ENCODE assay signal across 14 cellular contexts in genomic region chr15:81337713-81338157, GRCh38. TPM values are rescaled to one million over a fixed set of nuclear protein-coding genes. Genes with fewer than 3 reads are reported as not detected.
A peak's percentile ranks its signal among the peaks of the same experiment; 100 is the strongest.
DNase-seq lines count a peak whose midpoint lies in the region; ATAC-seq, FAIRE-seq and TF ChIP-seq lines count a peak whose summit lies in the region.
"Had no signal": no experiment of that assay in that cellular context is flagged by ENCODE, and none has a peak within 500 bp of the region (broad histone marks: within the 10 kb centered on the region; RNA-seq: fewer than 3 reads in every experiment).

No MANE protein-coding gene starts in this region.

- H3K9me3 ChIP-seq in HCT116 (ENCODE audit: control insufficient read depth in 1 of 2, insufficient read depth in 1 of 2, low read depth in 1 of 2, low read length in 2 of 2) (no peaks in the 10 kb centered on the region), astrocyte (ENCODE audit: insufficient read depth, low read depth, low read length) (no peaks in the 10 kb centered on the region), left ventricle myocardium inferior (replicated peaks) (no peaks in the 10 kb centered on the region), subcutaneous abdominal adipose tissue (ENCODE audit: control insufficient read depth in 5 of 5, low read length in 5 of 5) (no peaks in the 10 kb centered on the region)
- no peaks in the 10 kb centered on the region for H3K9me3 ChIP-seq in CD8-positive, alpha-beta memory T cell (ENCODE audit: low read length)
- H3K9me3 ChIP-seq: Peyer's patch had no signal

- RAD21 ChIA-PET in HCT116 (lab: Charles Lee; ENCODE audit: low non-redundant PET in 1 of 2, low total read pairs in 2 of 2, uncharacterized antibody in 2 of 2, unreplicated experiment in 2 of 2), result no interaction called here

- H3K36me3 ChIP-seq in HCT116 (ENCODE audit: control insufficient read depth in 1 of 2, insufficient read depth in 2 of 2, low read length in 2 of 2), result no peaks in the 10 kb centered on the region
- H3K36me3 ChIP-seq in astrocyte (ENCODE audit: insufficient read depth, low read length), result no peaks in the 10 kb centered on the region
- no peaks in the 10 kb centered on the region for H3K36me3 ChIP-seq in left ventricle myocardium inferior
- H3K36me3 ChIP-seq in subcutaneous abdominal adipose tissue (ENCODE audit: control insufficient read depth in 5 of 5, insufficient read depth in 5 of 5, low read length in 5 of 5), result no peaks in the 10 kb centered on the region
- H3K36me3 ChIP-seq in CD8-positive, alpha-beta memory T cell (ENCODE audit: insufficient read depth, low read length), result no peaks in the 10 kb centered on the region
- H3K36me3 ChIP-seq: Peyer's patch had no signal

- H3K9me2 ChIP-seq in HCT116 (ENCODE audit: insufficient read depth), result no peaks in the 10 kb centered on the region

- H4K20me1 ChIP-seq in HCT116 (ENCODE audit: insufficient read depth), result no peaks in the 10 kb centered on the region
- H4K20me1 ChIP-seq in astrocyte (ENCODE audit: insufficient read depth, low read length), result no peaks in the 10 kb centered on the region

- no peak overlapping the region for H3K4me3 ChIP-seq in HCT116 (replicated peaks in 1 of 2; ENCODE audit: low read depth in 1 of 2, low read length in 2 of 2)
- no peak overlapping the region for H3K4me3 ChIP-seq in astrocyte (ENCODE audit: insufficient read depth, low read depth, low read length)
- no peak overlapping the region for H3K4me3 ChIP-seq in left ventricle myocardium inferior
- H3K4me3 ChIP-seq in subcutaneous abdominal adipose tissue (ENCODE audit: low read depth in 1 of 5, low read length in 5 of 5), result peak overlapping the region in 3 of 5 donors; percentile 4 to 13 (median 11)
- no peak overlapping the region for H3K4me3 ChIP-seq in CD8-positive, alpha-beta memory T cell (ENCODE audit: low read length)
- H3K4me3 ChIP-seq: dorsolateral prefrontal cortex, Peyer's patch had no signal

- H3K4me1 ChIP-seq in HCT116 (ENCODE audit: control insufficient read depth in 1 of 2, insufficient read depth in 2 of 2, low read length in 2 of 2) (peaks cover 15 to 16% of the 10 kb centered on the region in 2 experiments), astrocyte (ENCODE audit: insufficient read depth, low read length) (peaks cover 9% of the 10 kb centered on the region), left ventricle myocardium inferior (peaks cover 25% of the 10 kb centered on the region), subcutaneous abdominal adipose tissue (ENCODE audit: control insufficient read depth in 5 of 5, insufficient read depth in 5 of 5, low read length in 5 of 5) (peaks cover 7 to 26% (median 21%) of the 10 kb centered on the region in 5 donors)
- H3K4me1 ChIP-seq in CD8-positive, alpha-beta memory T cell (ENCODE audit: insufficient read depth, low read length), result no peaks in the 10 kb centered on the region

- peaks cover 10% of the 10 kb centered on the region for H3K4me1 Mint-ChIP-seq in astrocyte (ENCODE audit: low read depth, unreplicated experiment)
- no peaks in the 10 kb centered on the region for H3K4me1 Mint-ChIP-seq in WTC11
- H3K4me1 Mint-ChIP-seq in CD8-positive, alpha-beta memory T cell, result peaks cover 0 to 5% (median 5%) of the 10 kb centered on the region in 3 donors

- no TSS peak for BruUV-seq in HCT116 (replicated peaks; lab: Mats Ljungman, UMichigan)

- no peak overlapping the region for H3K9ac ChIP-seq in HCT116 (ENCODE audit: low read length)
- H3K9ac ChIP-seq in astrocyte (ENCODE audit: low read length), result no peak overlapping the region
- no peak overlapping the region for H3K9ac ChIP-seq in subcutaneous abdominal adipose tissue (ENCODE audit: low read length in 5 of 5)

- no peak for TF ChIP-seq RAD21 in HCT116 (IDR thresholded peaks at IDR 0.05; ENCODE audit: low read depth)

- no peak for DNase-seq in HCT116 (ENCODE audit: low read depth, low spot score)
- peak; percentile 25 for DNase-seq in astrocyte (ENCODE audit: low read depth)
- DNase-seq in left ventricle myocardium inferior, result no peak
- DNase-seq in WTC11 (ENCODE audit: low spot score), result no peak
- DNase-seq in CD8-positive, alpha-beta memory T cell, result no peak
- DNase-seq: activated CD4-positive, CD25-positive, alpha-beta regulatory T cell treated with anti-CD3 and anti-CD28 coated beads, Interleukin-2, amount 50 U/mL, for 72 hours; activated T-cell treated with anti-CD3 and anti-CD28 coated beads, Interleukin-2, amount 50 U/mL, for 1 hour; dorsolateral prefrontal cortex; NCI-H1436 treated with DMSO at 0.1 percent for 48 hours; NCI-H69; Peyer's patch had no signal

- ATAC-seq in HCT116 (no peak), HG02588 (IDR thresholded peaks at IDR 0.05; ENCODE audit: unreplicated experiment) (no peak), WTC11 (no peak)

- TF ChIP-seq POLR2A in HCT116 (IDR thresholded peaks at IDR 0.05; ENCODE audit: borderline replicate concordance, extremely low read depth, insufficient read depth, insufficient read length), result no peak

- intact Hi-C loops in HCT116 (cut with micrococcal nuclease), result no loop called here
- intact Hi-C loops in left ventricle myocardium inferior (cut with micrococcal nuclease), result loop anchor here (10.0 kb wide), 1 partner anchor 63 kb away; no protein-coding TSS in a partner anchor

- H3K4me3 Mint-ChIP-seq in astrocyte (ENCODE audit: unreplicated experiment), result no peak overlapping the region
- no peak overlapping the region for H3K4me3 Mint-ChIP-seq in WTC11
- no peak overlapping the region for H3K4me3 Mint-ChIP-seq in CD8-positive, alpha-beta memory T cell
- H3K4me3 Mint-ChIP-seq: T-helper 1 cell treated with Interleukin-12 subunit alpha and Interleukin-12 subunit beta and Interleukin-4 antibody, amounts not matched to agents 30 μg/mL and 1 μg/mL, for 36 hours had no signal

- no peak overlapping the region for H2AFZ ChIP-seq in HCT116 (ENCODE audit: low read depth, low read length, poor library complexity, severe bottlenecking)
- H2AFZ ChIP-seq in astrocyte (ENCODE audit: low read depth, low read length), result no peak overlapping the region

- H3K27ac ChIP-seq in HCT116 (ENCODE audit: low read depth, low read length) (no peak overlapping the region), astrocyte (ENCODE audit: low read depth, low read length) (no peak overlapping the region), left ventricle myocardium inferior (replicated peaks) (peak overlapping the region; percentile 74), subcutaneous abdominal adipose tissue (ENCODE audit: low read depth, low read length) (peak overlapping the region; percentile 43)
- no peak overlapping the region for H3K27ac ChIP-seq in CD8-positive, alpha-beta memory T cell (ENCODE audit: low read depth, low read length)
- H3K27ac ChIP-seq: dorsolateral prefrontal cortex, Peyer's patch had no signal

- H3K36me3 Mint-ChIP-seq in astrocyte (ENCODE audit: low read depth, unreplicated experiment) (no peaks in the 10 kb centered on the region), WTC11 (no peaks in the 10 kb centered on the region)
- peaks cover 0 to 4% (median 0%) of the 10 kb centered on the region in 3 donors for H3K36me3 Mint-ChIP-seq in CD8-positive, alpha-beta memory T cell

- no peak overlapping the region for H3K27ac Mint-ChIP-seq in astrocyte (ENCODE audit: unreplicated experiment)
- no peak overlapping the region for H3K27ac Mint-ChIP-seq in WTC11
- no peak overlapping the region for H3K27ac Mint-ChIP-seq in CD8-positive, alpha-beta memory T cell
- H3K27ac Mint-ChIP-seq: T-helper 1 cell treated with Interleukin-12 subunit alpha and Interleukin-12 subunit beta and Interleukin-4 antibody, amounts not matched to agents 30 μg/mL and 1 μg/mL, for 36 hours had no signal

- no peak for FAIRE-seq in astrocyte (lab: Jason Lieb, UNC)

- no peaks in the 10 kb centered on the region for H3K9me3 Mint-ChIP-seq in astrocyte (ENCODE audit: unreplicated experiment)
- no peaks in the 10 kb centered on the region for H3K9me3 Mint-ChIP-seq in WTC11
- H3K9me3 Mint-ChIP-seq in CD8-positive, alpha-beta memory T cell, result no peaks in the 10 kb centered on the region
- H3K9me3 Mint-ChIP-seq: T-helper 1 cell treated with Interleukin-12 subunit alpha and Interleukin-12 subunit beta and Interleukin-4 antibody, amounts not matched to agents 30 μg/mL and 1 μg/mL, for 36 hours had no signal

- H3K79me2 ChIP-seq in HCT116 (ENCODE audit: insufficient read depth, low read length), result no peaks in the 10 kb centered on the region
- H3K79me2 ChIP-seq in astrocyte (ENCODE audit: insufficient read depth, low read length), result no peaks in the 10 kb centered on the region

- H3K4me2 ChIP-seq in HCT116 (ENCODE audit: low read length) (peak overlapping the region; percentile 49; the same call in 1 of the 2 replicates), astrocyte (ENCODE audit: low read length) (peak overlapping the region; percentile 24)

- H3K27me3 ChIP-seq in HCT116 (ENCODE audit: insufficient read depth, low read length), result no peaks in the 10 kb centered on the region
- peaks cover 7% of the 10 kb centered on the region for H3K27me3 ChIP-seq in astrocyte (ENCODE audit: insufficient read depth, low read length)
- H3K27me3 ChIP-seq in left ventricle myocardium inferior (ENCODE audit: low read depth), result no peaks in the 10 kb centered on the region
- H3K27me3 ChIP-seq in subcutaneous abdominal adipose tissue (ENCODE audit: control insufficient read depth in 5 of 5, insufficient read depth in 4 of 5, low read length in 5 of 5), result peaks cover 0 to 5% (median 0%) of the 10 kb centered on the region in 5 donors
- no peaks in the 10 kb centered on the region for H3K27me3 ChIP-seq in CD8-positive, alpha-beta memory T cell (ENCODE audit: insufficient read depth, low read length, poor library complexity, severe bottlenecking)
- H3K27me3 ChIP-seq: Peyer's patch had no signal

- peaks cover 2% of the 10 kb centered on the region for H3K27me3 Mint-ChIP-seq in astrocyte (ENCODE audit: low read depth, unreplicated experiment)
- H3K27me3 Mint-ChIP-seq in WTC11 (ENCODE audit: low read depth), result no peaks in the 10 kb centered on the region
- no peaks in the 10 kb centered on the region for H3K27me3 Mint-ChIP-seq in CD8-positive, alpha-beta memory T cell

- POLR2A ChIA-PET in HCT116 (lab: Charles Lee) (interaction anchor here (1.6 kb wide), 1 partner anchor 14 kb away, joined by 5 read pairs; the partner anchor contains the start of gene STARD5), WTC11 (lab: Charles Lee) (no interaction called here)
- POLR2A ChIA-PET in CD8-positive, alpha-beta memory T cell (lab: Charles Lee), result no interaction called here

- TF ChIP-seq CTCF in HCT116 (IDR thresholded peaks at IDR 0.05 in 2 of 3, conservative IDR thresholded peaks at IDR 0.05 in 1 of 3; ENCODE audit: borderline replicate concordance in 1 of 3, insufficient read depth in 1 of 3, low read depth in 2 of 3, low read length in 2 of 3) (no peak), astrocyte (IDR thresholded peaks at IDR 0.05; ENCODE audit: insufficient read depth, low read depth, low read length) (no peak), left ventricle myocardium inferior (IDR thresholded peaks at IDR 0.05; ENCODE audit: borderline replicate concordance) (no peak), WTC11 (IDR thresholded peaks at IDR 0.05) (no peak)

- CTCF ChIA-PET in HCT116 (lab: Charles Lee), result interaction anchor here (0.9 kb wide), 1 partner anchor 72 kb away, joined by 4 read pairs; no protein-coding TSS in a partner anchor
- CTCF ChIA-PET in WTC11 (lab: Charles Lee), result interaction anchor here (1.2 to 2.1 kb wide), 2 partner anchors 11 to 72 kb away, joined by 3 to 5 read pairs; no protein-coding TSS in a partner anchor
- CTCF ChIA-PET in CD8-positive, alpha-beta memory T cell (lab: Charles Lee), result interaction anchor here (1.0 to 5.3 kb wide), 2 partner anchors 63 to 70 kb away, joined by 3 to 37 read pairs; no protein-coding TSS in a partner anchor

RNA-seq across cellular contexts. Expression of gene STARD5, which starts 13.8 kb away (rescaled TPM):
- total RNA-seq in HCT116 (2021; ENCODE audit: unreplicated experiment) (4.0 TPM), astrocyte (5.5 and 5.8 TPM in 2 replicates), left ventricle myocardium inferior (2.5 TPM), WTC11 (2021) (6.3 to 7.2 TPM (median 6.8 TPM) in 3 replicates)
- 4.3 and 5.3 TPM in 2 replicates for polyA plus RNA-seq in HCT116 (2012)
- 1 to 10 TPM; 4.4 to 5.8 TPM for total RNA-seq in CD8-positive, alpha-beta memory T cell
- polyA plus RNA-seq in CD8-positive, alpha-beta memory T cell, result 2.6 TPM

RNA-seq across cellular contexts. Expression of gene TMC3, which starts 36.3 kb away (rescaled TPM):
- total RNA-seq in HCT116 (2021; ENCODE audit: unreplicated experiment) (not detected), astrocyte (0.22 and 0.52 TPM in 2 replicates), left ventricle myocardium inferior (not detected), WTC11 (2021) (not detected in 3 replicates)
- 0.01 TPM in 1 of 2 replicates, not detected in the other for polyA plus RNA-seq in HCT116 (2012)
- total RNA-seq in CD8-positive, alpha-beta memory T cell, result not detected
- not detected for polyA plus RNA-seq in CD8-positive, alpha-beta memory T cell
- total RNA-seq: Peyer's patch had no signal

Comparison
In these comparisons a context has a peak if more than half of its experiments do, and no peak if none do; other contexts are left out.
1. H3K27ac ChIP-seq: peak in left ventricle myocardium inferior (single experiment) and subcutaneous abdominal adipose tissue (single experiment); none in HCT116 (single experiment), astrocyte (single experiment) and CD8-positive, alpha-beta memory T cell (single experiment).
2. H3K4me3 ChIP-seq: peak in subcutaneous abdominal adipose tissue (3 of 5); none in HCT116 (0 of 2), astrocyte (single experiment), left ventricle myocardium inferior (single experiment) and CD8-positive, alpha-beta memory T cell (single experiment).